ENCODE assay signal across 10 cellular contexts in the genomic region with DNA sequence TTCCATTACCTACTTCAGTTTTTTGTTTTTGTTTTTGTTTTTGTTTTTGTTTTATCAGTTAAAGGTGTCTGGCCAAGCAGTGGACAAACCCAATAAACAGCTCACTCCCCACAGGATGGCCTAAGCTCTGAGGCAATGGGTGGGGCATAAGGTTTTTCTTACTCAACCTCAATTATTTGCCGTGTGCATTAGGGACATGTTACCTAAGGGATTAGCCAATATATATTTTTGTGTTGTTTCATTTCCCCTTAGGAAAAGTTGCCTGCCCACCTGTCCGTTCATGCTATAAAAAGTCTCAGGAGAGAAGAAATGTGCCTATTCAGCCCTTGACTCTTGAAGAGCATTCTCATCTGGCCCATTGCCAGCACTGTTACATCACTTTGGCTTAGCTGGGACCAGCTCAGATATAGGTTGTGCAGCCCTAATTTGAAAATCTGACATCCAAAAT.
A peak's percentile ranks its signal among the peaks of the same experiment; 100 is the strongest.
DNase-seq lines count a peak whose midpoint lies in the region; ATAC-seq and TF ChIP-seq lines count a peak whose summit lies in the region.
"Had no signal": no experiment of that assay in that cellular context is flagged by ENCODE, and none has a peak within 500 bp of the region (broad histone marks: within the 10 kb centered on the region; RNA-seq: fewer than 3 reads in every experiment).

No MANE protein-coding gene starts in this region.

- no peak for ATAC-seq in GM21515 (IDR thresholded peaks at IDR 0.05; ENCODE audit: unreplicated experiment)

- H3K9me3 ChIP-seq in HEK293 (ENCODE audit: control insufficient read depth, insufficient read depth, low read depth, low read length) (no peaks in the 10 kb centered on the region), mucosa of rectum (ENCODE audit: control insufficient read depth in 2 of 2, low read length in 2 of 2) (no peaks in the 10 kb centered on the region)
- H3K9me3 ChIP-seq: breast epithelium had no signal

- peak; percentile 25 for DNase-seq in NCI-H2029 (lab: John Stamatoyannopoulos, UW)
- DNase-seq in astrocyte of the hippocampus (ENCODE audit: low read depth, low spot score), result peak; percentile 50
- no peak for DNase-seq in activated effector memory CD4-positive, alpha-beta T cell treated with Interleukin-2 at 50 U/mL for 16 hours
- no peak for DNase-seq in nephron progenitor cell
- DNase-seq: activated CD8-positive, alpha-beta memory T cell treated with anti-CD3 and anti-CD28 coated beads for 24 hours; hypothalamus had no signal

- no peak overlapping the region for H3K4me3 ChIP-seq in HEK293 (ENCODE audit: low read depth, low read length)
- peak overlapping the region in 1 of 2 donors; percentile 13 for H3K4me3 ChIP-seq in mucosa of rectum (ENCODE audit: low read length in 2 of 2)
- H3K4me3 ChIP-seq: breast epithelium had no signal

- H3K27ac Mint-ChIP-seq in nephron progenitor cell, result no peak overlapping the region

- no peak overlapping the region for H3K9ac ChIP-seq in mucosa of rectum (ENCODE audit: low read depth in 1 of 2, low read length in 2 of 2)

- CTCF ChIA-PET in HEK293 (lab: Yijun Ruan, JAX), result interaction anchor here (0.6 to 2.8 kb wide), 3 partner anchors 35 to 523 kb away, joined by 3 to 13 read pairs (median 6); no protein-coding TSS in a partner anchor

- H3K36me3 ChIP-seq in HEK293 (ENCODE audit: control insufficient read depth in 2 of 2, insufficient read depth in 1 of 2, low read length in 2 of 2) (no peaks in the 10 kb centered on the region), mucosa of rectum (ENCODE audit: control insufficient read depth in 2 of 2, insufficient read depth in 2 of 2, low read length in 2 of 2) (no peaks in the 10 kb centered on the region)
- H3K36me3 ChIP-seq: breast epithelium had no signal

- peaks cover 43% of the 10 kb centered on the region for H3K4me1 Mint-ChIP-seq in nephron progenitor cell

- no peaks in the 10 kb centered on the region for H3K27me3 ChIP-seq in mucosa of rectum (ENCODE audit: control insufficient read depth in 2 of 2, insufficient read depth in 2 of 2, low read length in 2 of 2)
- H3K27me3 ChIP-seq: breast epithelium had no signal

- no peak overlapping the region for H3K4me3 Mint-ChIP-seq in nephron progenitor cell

- H3K4me1 ChIP-seq in HEK293 (ENCODE audit: control insufficient read depth, insufficient read depth, low read length), result peaks cover 33% of the 10 kb centered on the region
- peaks cover 33 to 58% of the 10 kb centered on the region in 2 donors for H3K4me1 ChIP-seq in mucosa of rectum (ENCODE audit: control insufficient read depth in 2 of 2, insufficient read depth in 2 of 2, low read length in 2 of 2)
- H3K4me1 ChIP-seq: breast epithelium had no signal

- H3K27ac ChIP-seq in HEK293 (ENCODE audit: extremely low read depth, low read depth, low read length), result no peak overlapping the region
- peak overlapping the region; percentile 45 to 64 for H3K27ac ChIP-seq in mucosa of rectum (ENCODE audit: low read depth in 2 of 2, low read length in 2 of 2)
- H3K27ac ChIP-seq: breast epithelium had no signal

- H3K36me3 Mint-ChIP-seq in nephron progenitor cell (ENCODE audit: low read depth), result no peaks in the 10 kb centered on the region

- POLR2A ChIA-PET in HEK293 (lab: Yijun Ruan, JAX), result no interaction called here

- TF ChIP-seq CTCF in HEK293 (tag by site-specific recombination; IDR thresholded peaks at IDR 0.05), result no peak
- TF ChIP-seq CTCF in nephron progenitor cell (IDR thresholded peaks at IDR 0.05), result no peak

- H3K27me3 Mint-ChIP-seq in nephron progenitor cell (ENCODE audit: low read depth, poor library complexity), result no peaks in the 10 kb centered on the region

- no peaks in the 10 kb centered on the region for H3K9me3 Mint-ChIP-seq in nephron progenitor cell

TF ChIP-seq in HEK293, 187 proteins besides CTCF, POLR2A, EP300 and RAD21 (continues in another document):
- TF ChIP-seq GLI2 (tag by site-specific recombination; IDR thresholded peaks at IDR 0.05; ENCODE audit: borderline replicate concordance, low read depth), result no peak
- TF ChIP-seq MZF1 (tag by site-specific recombination; IDR thresholded peaks at IDR 0.05; ENCODE audit: borderline replicate concordance), result peak; percentile 42; the same call in 1 of the 2 replicates
- peak; percentile 85 for TF ChIP-seq ZNF184 (tag by site-specific recombination; IDR thresholded peaks at IDR 0.05)
- TF ChIP-seq ZNF223 (tag by site-specific recombination; IDR thresholded peaks at IDR 0.05), result no peak
- no peak for TF ChIP-seq ZNF843 (tag by site-specific recombination; IDR thresholded peaks at IDR 0.05)
- TF ChIP-seq ZBTB10 (tag by site-specific recombination; IDR thresholded peaks at IDR 0.05), result no peak
- TF ChIP-seq ZNF626 (tag by site-specific recombination; IDR thresholded peaks at IDR 0.05), result no peak
- no peak for TF ChIP-seq ZBTB20 (tag by site-specific recombination; IDR thresholded peaks at IDR 0.05)
- TF ChIP-seq SP7 (tag by site-specific recombination; IDR thresholded peaks at IDR 0.05), result 0 out of 2 replicates have a peak, but pooled peaks have one; percentile 32
- TF ChIP-seq ZIC2 (tag by site-specific recombination; IDR thresholded peaks at IDR 0.05), result no peak
- no peak for TF ChIP-seq BCL11A (tag by site-specific recombination; IDR thresholded peaks at IDR 0.05; ENCODE audit: low read depth)
- no peak for TF ChIP-seq ZNF473 (tag by site-specific recombination; IDR thresholded peaks at IDR 0.05)
- no peak for TF ChIP-seq ZNF560 (tag by site-specific recombination; IDR thresholded peaks at IDR 0.05; ENCODE audit: borderline replicate concordance)
- no peak for TF ChIP-seq ZNF768 (tag by site-specific recombination; IDR thresholded peaks at IDR 0.05)
- TF ChIP-seq, protein P1, sequence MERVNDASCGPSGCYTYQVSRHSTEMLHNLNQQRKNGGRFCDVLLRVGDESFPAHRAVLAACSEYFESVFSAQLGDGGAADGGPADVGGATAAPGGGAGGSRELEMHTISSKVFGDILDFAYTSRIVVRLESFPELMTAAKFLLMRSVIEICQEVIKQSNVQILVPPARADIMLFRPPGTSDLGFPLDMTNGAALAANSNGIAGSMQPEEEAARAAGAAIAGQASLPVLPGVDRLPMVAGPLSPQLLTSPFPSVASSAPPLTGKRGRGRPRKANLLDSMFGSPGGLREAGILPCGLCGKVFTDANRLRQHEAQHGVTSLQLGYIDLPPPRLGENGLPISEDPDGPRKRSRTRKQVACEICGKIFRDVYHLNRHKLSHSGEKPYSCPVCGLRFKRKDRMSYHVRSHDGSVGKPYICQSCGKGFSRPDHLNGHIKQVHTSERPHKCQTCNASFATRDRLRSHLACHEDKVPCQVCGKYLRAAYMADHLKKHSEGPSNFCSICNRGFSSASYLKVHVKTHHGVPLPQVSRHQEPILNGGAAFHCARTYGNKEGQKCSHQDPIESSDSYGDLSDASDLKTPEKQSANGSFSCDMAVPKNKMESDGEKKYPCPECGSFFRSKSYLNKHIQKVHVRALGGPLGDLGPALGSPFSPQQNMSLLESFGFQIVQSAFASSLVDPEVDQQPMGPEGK (tag by site-specific recombination; IDR thresholded peaks at IDR 0.05), result no peak
- no peak for TF ChIP-seq ZNF747 (tag by site-specific recombination; IDR thresholded peaks at IDR 0.05)
- no peak for TF ChIP-seq GLIS1 (tag by site-specific recombination; IDR thresholded peaks at IDR 0.05)
- no peak for TF ChIP-seq ZFP37 (tag by site-specific recombination; IDR thresholded peaks at IDR 0.05)
- no peak for TF ChIP-seq KLF1 (tag by site-specific recombination; IDR thresholded peaks at IDR 0.05)
- TF ChIP-seq PRDM1 (tag by site-specific recombination; IDR thresholded peaks at IDR 0.05), result no peak
- no peak for TF ChIP-seq ZFHX2 (tag by site-specific recombination; conservative IDR thresholded peaks at IDR 0.05)

Comparison
In these comparisons a context has a peak if more than half of its experiments do, and no peak if none do; other contexts are left out.
1. DNase-seq: peak in NCI-H2029 (single experiment) and astrocyte of the hippocampus (single experiment); none in activated effector memory CD4-positive, alpha-beta T cell treated with Interleukin-2 at 50 U/mL for 16 hours (single experiment) and nephron progenitor cell (single experiment).